12 cellular contexts compared by ENCODE assay signal in genomic region chr21:37460196-37460595, GRCh38.
DNase-seq lines count a peak whose midpoint lies in the region; ATAC-seq, FAIRE-seq and TF ChIP-seq lines count a peak whose summit lies in the region.
"Had no signal": no experiment of that assay in that cellular context is flagged by ENCODE, and none has a peak within 500 bp of the region (broad histone marks: within the 10 kb centered on the region; RNA-seq: fewer than 3 reads in every experiment).

No MANE protein-coding gene starts in this region.

- H2BK20ac ChIP-seq in H1 (ENCODE audit: low read length): no peak overlapping the region

- H3K9ac ChIP-seq in H1 (replicated peaks in 1 of 4; ENCODE audit: extremely low read depth in 1 of 4, low read depth in 3 of 4, low read length in 3 of 4): no peak overlapping the region

- H3K23me2 ChIP-seq in H1 (ENCODE audit: low read depth, low read length): no peaks in the 10 kb centered on the region

- no peak overlapping the region for H2AFZ ChIP-seq in H1 (ENCODE audit: low read length)

- no peak overlapping the region for H3K27ac ChIP-seq in H1 (ENCODE audit: low read depth, low read length)

- TF ChIP-seq RAD21 in H1 (IDR thresholded peaks at IDR 0.05 in 1 of 2, conservative IDR thresholded peaks at IDR 0.05 in 1 of 2; ENCODE audit: low read depth in 2 of 2, low read length in 2 of 2): peak; percentile 38 to 46; a peak in 3 of 4 replicates

- no peak for TF ChIP-seq EP300 in H1 (IDR thresholded peaks at IDR 0.05; ENCODE audit: borderline replicate concordance in 1 of 2, low read depth in 2 of 2, low read length in 2 of 2)

- POLR2A ChIA-PET in H1 (lab: Charles Lee; ENCODE audit: partially characterized antibody): interaction anchor here (1.7 kb wide), 1 partner anchor 14 kb away, joined by 3 read pairs; no protein-coding TSS in a partner anchor

- H2BK120ac ChIP-seq in H1 (replicated peaks; ENCODE audit: low read depth, low read length): no peak overlapping the region

- no peak for ATAC-seq in GM18517 (IDR thresholded peaks at IDR 0.05; ENCODE audit: unreplicated experiment)
- ATAC-seq: activated CD8-positive, alpha-beta memory T cell treated with anti-CD3 and anti-CD28 coated beads, Interleukin-2, amount 10 ng/mL, durations not matched to agents 7 days and 5 days; heart left ventricle had no signal

- no peak overlapping the region for H2BK15ac ChIP-seq in H1 (ENCODE audit: low read length)

- 31% methylated on average over 7 of the region's 7 CpGs; no CpG with 5 or more reads in 1 of the 2 experiments for WGBS in H1 (ENCODE audit: extremely low coverage in 1 of 2, insufficient coverage in 1 of 2, insufficient read length in 1 of 2, insufficient replicate concordance in 2 of 2, low coverage in 1 of 2, low lambda C conversion rate in 2 of 2, missing lambda C conversion rate in 1 of 2), 2 experiments

- FAIRE-seq in G401.6 (lab: Jason Lieb, UNC) (peak; percentile 23), H1 (lab: Jason Lieb, UNC) (no peak)

- H3K4me1 Mint-ChIP-seq in osteocyte (ENCODE audit: unreplicated experiment): peaks cover 80% of the 10 kb centered on the region

- no peak overlapping the region for H4K91ac ChIP-seq in H1 (replicated peaks; ENCODE audit: insufficient read length, low read length)

- H3K23ac ChIP-seq in H1 (ENCODE audit: insufficient read length): no peak overlapping the region

- H2AK5ac ChIP-seq in H1 (ENCODE audit: low read depth, low read length): no peak overlapping the region

- no peaks in the 10 kb centered on the region for H3K36me3 Mint-ChIP-seq in osteocyte (ENCODE audit: unreplicated experiment)

- peaks cover 3 to 98% of the 10 kb centered on the region in 2 experiments; a peak in 3 of 4 replicates for H3K79me2 ChIP-seq in H1 (ENCODE audit: control insufficient read depth in 1 of 2, insufficient read depth in 2 of 2, low read length in 2 of 2)

- peaks cover 3 to 15% (median 12%) of the 10 kb centered on the region in 4 experiments; a peak in 6 of 7 replicates for H3K4me1 ChIP-seq in H1 (replicated peaks in 1 of 4; ENCODE audit: control insufficient read depth in 3 of 4, insufficient read depth in 4 of 4, low read length in 3 of 4)

- no peak for TF ChIP-seq POLR2A in H1 (IDR thresholded peaks at IDR 0.05; ENCODE audit: control extremely low read depth in 1 of 2, low read depth in 2 of 2, low read length in 2 of 2)

- no peaks in the 10 kb centered on the region; a peak in 1 of 8 replicates for H3K36me3 ChIP-seq in H1 (ENCODE audit: control insufficient read depth in 2 of 4, insufficient read depth in 4 of 4, low read length in 3 of 4)
- H3K36me3 ChIP-seq: heart left ventricle had no signal

- peak; percentile 76 for DNase-seq in NCI-H82 (lab: John Stamatoyannopoulos, UW)
- no peak for DNase-seq in H1 (ENCODE audit: low read depth in 1 of 2, low spot score in 2 of 2)
- DNase-seq in osteocyte (ENCODE audit: extremely low spot score, unreplicated experiment): no peak
- DNase-seq in ureter (ENCODE audit: low spot score): no peak
- DNase-seq in germinal center (ENCODE audit: low spot score): no peak
- DNase-seq in NOMO-1 treated with DMSO at 0.1 percent for 48 hours (lab: John Stamatoyannopoulos, UW; ENCODE audit: unreplicated experiment): no peak
- DNase-seq: activated CD8-positive, alpha-beta memory T cell treated with anti-CD3 and anti-CD28 coated beads, Interleukin-2, amount 10 ng/mL, durations not matched to agents 7 days and 5 days; heart left ventricle; NCI-H2227 treated with DMSO at 0.1 percent for 48 hours had no signal

- peaks cover 20% of the 10 kb centered on the region for H3K79me1 ChIP-seq in H1 (ENCODE audit: low read depth, low read length)

- TF ChIP-seq CTCF in H1 (IDR thresholded peaks at IDR 0.05; ENCODE audit: control extremely low read depth in 1 of 3, insufficient read depth in 1 of 3, low read depth in 1 of 3, low read length in 3 of 3) (peak; percentile 40 to 58 (median 50)), osteocyte (IDR thresholded peaks at IDR 0.05) (peak; percentile 28)

- H3K27me3 ChIP-seq in H1 (replicated peaks in 1 of 4; ENCODE audit: control insufficient read depth in 3 of 4, extremely low read depth in 1 of 4, insufficient read depth in 3 of 4, low read length in 3 of 4): no peaks in the 10 kb centered on the region
- H3K27me3 ChIP-seq: heart left ventricle had no signal

- no peak overlapping the region for H3K4ac ChIP-seq in H1 (replicated peaks; ENCODE audit: insufficient read length, low read depth, low read length)

- no peak overlapping the region for H4K8ac ChIP-seq in H1 (ENCODE audit: extremely low read depth, insufficient read depth, low read length)

- peak overlapping the region; percentile 14 for H3K4me3 Mint-ChIP-seq in osteocyte (ENCODE audit: unreplicated experiment)
- H3K4me3 Mint-ChIP-seq: activated CD8-positive, alpha-beta memory T cell treated with anti-CD3 and anti-CD28 coated beads, Interleukin-2, amount 10 ng/mL, durations not matched to agents 7 days and 5 days; central memory CD8-positive, alpha-beta T cell had no signal

- H2BK5ac ChIP-seq in H1 (ENCODE audit: low read depth, low read length): no peak overlapping the region

- no peaks in the 10 kb centered on the region for H3K9me3 ChIP-seq in H1 (ENCODE audit: insufficient read depth in 2 of 2, low read depth in 1 of 2, low read length in 1 of 2)
- H3K9me3 ChIP-seq: heart left ventricle had no signal

- no peaks in the 10 kb centered on the region for H3K9me3 Mint-ChIP-seq in osteocyte (ENCODE audit: unreplicated experiment)
- H3K9me3 Mint-ChIP-seq: central memory CD8-positive, alpha-beta T cell had no signal

- H4K20me1 ChIP-seq in H1 (replicated peaks in 1 of 2; ENCODE audit: control insufficient read depth in 1 of 2, insufficient read depth in 2 of 2, low read length in 2 of 2): peaks cover 20 to 28% of the 10 kb centered on the region in 2 experiments

- peak overlapping the region; percentile 69 for H3K27ac Mint-ChIP-seq in osteocyte (ENCODE audit: unreplicated experiment)
- H3K27ac Mint-ChIP-seq: activated CD8-positive, alpha-beta memory T cell treated with anti-CD3 and anti-CD28 coated beads, Interleukin-2, amount 10 ng/mL, durations not matched to agents 7 days and 5 days had no signal

- no peak overlapping the region for H3K56ac ChIP-seq in H1 (replicated peaks; ENCODE audit: insufficient read length, low read depth, low read length)

- no peak overlapping the region for H3K18ac ChIP-seq in H1 (ENCODE audit: extremely low read depth, low read length)

- no peak overlapping the region; a peak in 1 of 4 replicates for H3K4me2 ChIP-seq in H1 (ENCODE audit: insufficient read depth in 1 of 2, low read depth in 2 of 2, low read length in 2 of 2)

- no peak overlapping the region for H3K4me3 ChIP-seq in H1 (ENCODE audit: extremely low read depth in 1 of 4, insufficient read depth in 2 of 4, low read depth in 3 of 4, low read length in 4 of 4)
- H3K4me3 ChIP-seq: heart left ventricle had no signal

- H3K27me3 Mint-ChIP-seq in osteocyte (ENCODE audit: unreplicated experiment): no peaks in the 10 kb centered on the region
- H3K27me3 Mint-ChIP-seq: activated CD8-positive, alpha-beta memory T cell treated with anti-CD3 and anti-CD28 coated beads, Interleukin-2, amount 10 ng/mL, durations not matched to agents 7 days and 5 days; central memory CD8-positive, alpha-beta T cell had no signal

- H3K14ac ChIP-seq in H1 (ENCODE audit: insufficient read length): no peak overlapping the region

- H2BK12ac ChIP-seq in H1 (ENCODE audit: low read depth, low read length): no peak overlapping the region

- H4K5ac ChIP-seq in H1 (ENCODE audit: insufficient read length, low read depth, low read length): no peak overlapping the region

- CTCF ChIA-PET in H1 (lab: Charles Lee; ENCODE audit: partially characterized antibody): interaction anchor here (0.8 to 2.2 kb wide), 5 partner anchors 10 to 287 kb away, joined by 3 to 8 read pairs (median 3); no protein-coding TSS in a partner anchor

TF ChIP-seq in H1, 55 proteins besides CTCF, POLR2A, EP300 and RAD21:
- TF ChIP-seq SIN3A (conservative IDR thresholded peaks at IDR 0.05 in 1 of 2, IDR thresholded peaks at IDR 0.05 in 1 of 2; ENCODE audit: low read depth in 1 of 2, low read length in 2 of 2) (no peak), TAF7 (optimal IDR thresholded peaks at IDR 0.05; ENCODE audit: borderline replicate concordance, low read depth, low read length) (no peak), CREB1 (IDR thresholded peaks at IDR 0.05) (no peak), SRF (IDR thresholded peaks at IDR 0.05; ENCODE audit: low read depth, low read length) (no peak), POLR2AphosphoS5 (IDR thresholded peaks at IDR 0.05; ENCODE audit: low read depth, low read length) (no peak), ZNF274 (IDR thresholded peaks at IDR 0.05; ENCODE audit: borderline replicate concordance, extremely low read depth, low read length) (no peak), TAF1 (IDR thresholded peaks at IDR 0.05; ENCODE audit: low read depth, low read length) (no peak), KDM5A (IDR thresholded peaks at IDR 0.05; ENCODE audit: low read length) (no peak), SAP30 (IDR thresholded peaks at IDR 0.05; ENCODE audit: insufficient read depth, insufficient replicate concordance, low read length) (no peak), ATF2 (IDR thresholded peaks at IDR 0.05; ENCODE audit: low read length) (no peak), RFX5 (IDR thresholded peaks at IDR 0.05; ENCODE audit: borderline replicate concordance, low read depth, low read length) (no peak)
